22 cellular contexts compared by ENCODE assay signal in genomic region chr22:38710866-38711265, GRCh38.
"Had no signal": no experiment of that assay in that cellular context is flagged by ENCODE, and none has a peak within 500 bp of the region (broad histone marks: within the 10 kb centered on the region; RNA-seq: fewer than 3 reads in every experiment).

No MANE protein-coding gene starts in this region.

- H3K27ac Mint-ChIP-seq: activated CD4-positive, alpha-beta memory T cell treated with anti-CD3 and anti-CD28 coated beads, Interleukin-2, amount 10 ng/mL, durations not matched to agents 7 days and 5 days; activated naive CD4-positive, alpha-beta T cell treated with anti-CD3 and anti-CD28 coated beads, Interleukin-2, amount 50 U/mL, for 72 hours; progenitor cell of endocrine pancreas; T-helper 1 cell treated with Interleukin-12 subunit alpha and Interleukin-12 subunit beta and Interleukin-4 antibody, amounts not matched to agents 30 μg/mL and 1 μg/mL, for 36 hours had no signal

- H3K27me3 Mint-ChIP-seq: activated CD4-positive, alpha-beta memory T cell treated with anti-CD3 and anti-CD28 coated beads, Interleukin-2, amount 10 ng/mL, durations not matched to agents 7 days and 5 days; activated T-cell treated with anti-CD3 and anti-CD28 coated beads, Interleukin-2, amount 50 U/mL, for 24 hours; progenitor cell of endocrine pancreas had no signal

- H3K27ac ChIP-seq: left ventricle myocardium inferior, stomach, testis, upper lobe of left lung, WERI-Rb-1 had no signal

- H3K4me3 Mint-ChIP-seq: activated CD4-positive, alpha-beta memory T cell treated with anti-CD3 and anti-CD28 coated beads, Interleukin-2, amount 10 ng/mL, durations not matched to agents 7 days and 5 days; activated T-cell treated with anti-CD3 and anti-CD28 coated beads, Interleukin-2, amount 50 U/mL, for 24 hours; endodermal cell; neural crest cell; T-helper 1 cell treated with Interleukin-12 subunit alpha and Interleukin-12 subunit beta and Interleukin-4 antibody, amounts not matched to agents 30 μg/mL and 1 μg/mL, for 36 hours had no signal

- H3K9me3 Mint-ChIP-seq: activated CD4-positive, alpha-beta memory T cell treated with anti-CD3 and anti-CD28 coated beads, Interleukin-2, amount 10 ng/mL, durations not matched to agents 7 days and 5 days; activated naive CD4-positive, alpha-beta T cell treated with anti-CD3 and anti-CD28 coated beads, Interleukin-2, amount 50 U/mL, for 72 hours; activated T-cell treated with anti-CD3 and anti-CD28 coated beads, Interleukin-2, amount 50 U/mL, for 24 hours; endodermal cell; neural crest cell; T-helper 1 cell treated with Interleukin-12 subunit alpha and Interleukin-12 subunit beta and Interleukin-4 antibody, amounts not matched to agents 30 μg/mL and 1 μg/mL, for 36 hours had no signal

- DNase-seq: activated CD4-positive, alpha-beta memory T cell treated with anti-CD3 and anti-CD28 coated beads, Interleukin-2, amount 10 ng/mL, durations not matched to agents 7 days and 5 days; activated CD4-positive, alpha-beta T cell treated with anti-CD3 and anti-CD28 coated beads for 48 hours; activated effector memory CD4-positive, alpha-beta T cell treated with anti-CD3 and anti-CD28 coated beads, Interleukin-2, amount 50 U/mL, for 16 hours; activated T-cell treated with anti-CD3 and anti-CD28 coated beads, Interleukin-2, amount 50 U/mL, for 24 hours; amygdala; endodermal cell; gastrocnemius medialis; head of caudate nucleus; kidney; left ventricle myocardium inferior; mammary epithelial cell; midbrain; stimulated activated CD4-positive, alpha-beta T cell treated with anti-CD3 and anti-CD28 coated beads, Interleukin-12 subunit alpha, Interleukin-12 subunit beta, amount 100 ng/mL, for 4 hours; stimulated activated CD4-positive, alpha-beta T cell treated with anti-CD3 and anti-CD28 coated beads, Interleukin-1b, Interleukin-23, amount 100 ng/mL, for 48 hours; stomach; testis; upper lobe of left lung; WERI-Rb-1 had no signal

- ATAC-seq: activated naive CD4-positive, alpha-beta T cell treated with anti-CD3 and anti-CD28 coated beads, Interleukin-2, amount 50 U/mL, for 72 hours; gastrocnemius medialis had no signal
